ENCODE assay signal across 19 cellular contexts in genomic region chr6:5412017-5412416, GRCh38.
"Had no signal": no experiment of that assay in that cellular context is flagged by ENCODE, and none has a peak within 500 bp of the region (broad histone marks: within the 10 kb centered on the region; RNA-seq: fewer than 3 reads in every experiment).

No MANE protein-coding gene starts in this region.

- H3K36me3 ChIP-seq: upper lobe of right lung, vagina had no signal

- DNase-seq: effector CD4-positive, alpha-beta T cell; heart right ventricle; hypothalamus; kidney glomerular epithelial cell; mesendoderm; naive B cell; psoas muscle; spleen; stimulated activated CD4-positive, alpha-beta T cell treated with anti-CD3 and anti-CD28 coated beads, Interleukin-15, amount 100 ng/mL, for 24 hours; stimulated activated CD4-positive, alpha-beta T cell treated with anti-CD3 and anti-CD28 coated beads, Interleukin-1b, Interleukin-23, amount 100 ng/mL, for 48 hours; stimulated activated CD4-positive, alpha-beta T cell treated with anti-CD3 and anti-CD28 coated beads, Interleukin-4, amount 100 ng/mL, for 24 hours; tibial artery; upper lobe of right lung had no signal

- H3K27ac ChIP-seq: coronary artery, heart right ventricle, parathyroid adenoma, psoas muscle, spleen, tibial artery, upper lobe of right lung, vagina had no signal

- ATAC-seq: heart right ventricle; psoas muscle; stimulated activated memory B cell treated with anti-CD40 and anti-IgM and Interleukin-4, amounts not matched to agents 10 μg/mL and 1 μg/mL and 100 μg/mL, for 72 hours; upper lobe of right lung had no signal

- H3K9me3 ChIP-seq: heart right ventricle, psoas muscle, spleen, tibial artery, upper lobe of right lung, vagina had no signal

- H3K4me1 ChIP-seq: heart right ventricle, parathyroid adenoma, psoas muscle, spleen, upper lobe of right lung, vagina had no signal

- H3K27me3 ChIP-seq: heart right ventricle, spleen, tibial artery, upper lobe of right lung, vagina had no signal

- H3K4me3 ChIP-seq: coronary artery, heart right ventricle, psoas muscle, spleen, tibial artery, upper lobe of right lung, vagina had no signal

- H3K4me3 Mint-ChIP-seq: naive B cell; nephron; stimulated activated memory B cell treated with anti-CD40 and anti-IgM and Interleukin-4, amounts not matched to agents 10 μg/mL and 1 μg/mL and 100 μg/mL, for 72 hours; stimulated activated naive CD8-positive, alpha-beta T cell treated with anti-CD3 and anti-CD28 coated beads, Interleukin-15, Interleukin-2, amounts not matched to agents 100 ng/mL and 50 ng/mL, for 24 hours had no signal

- H3K27ac Mint-ChIP-seq: nephron; stimulated activated memory B cell treated with anti-CD40 and anti-IgM and Interleukin-4, amounts not matched to agents 10 μg/mL and 1 μg/mL and 100 μg/mL, for 72 hours; stimulated activated naive CD8-positive, alpha-beta T cell treated with anti-CD3 and anti-CD28 coated beads, Interleukin-15, Interleukin-2, amounts not matched to agents 100 ng/mL and 50 ng/mL, for 24 hours had no signal

- H3K9me3 Mint-ChIP-seq: naive B cell; nephron; stimulated activated memory B cell treated with anti-CD40 and anti-IgM and Interleukin-4, amounts not matched to agents 10 μg/mL and 1 μg/mL and 100 μg/mL, for 72 hours; stimulated activated naive CD8-positive, alpha-beta T cell treated with anti-CD3 and anti-CD28 coated beads, Interleukin-15, Interleukin-2, amounts not matched to agents 100 ng/mL and 50 ng/mL, for 24 hours had no signal

- H3K27me3 Mint-ChIP-seq: naive B cell; stimulated activated memory B cell treated with anti-CD40 and anti-IgM and Interleukin-4, amounts not matched to agents 10 μg/mL and 1 μg/mL and 100 μg/mL, for 72 hours; stimulated activated naive CD8-positive, alpha-beta T cell treated with anti-CD3 and anti-CD28 coated beads, Interleukin-15, Interleukin-2, amounts not matched to agents 100 ng/mL and 50 ng/mL, for 24 hours had no signal

- H3K4me1 Mint-ChIP-seq: nephron; stimulated activated memory B cell treated with anti-CD40 and anti-IgM and Interleukin-4, amounts not matched to agents 10 μg/mL and 1 μg/mL and 100 μg/mL, for 72 hours had no signal
